19 cellular contexts compared by ENCODE assay signal in genomic region chr11:38990139-38990538, GRCh38.
"Had no signal": no experiment of that assay in that cellular context is flagged by ENCODE, and none has a peak within 500 bp of the region (broad histone marks: within the 10 kb centered on the region; RNA-seq: fewer than 3 reads in every experiment).

No MANE protein-coding gene starts in this region.

- H3K4me3 ChIP-seq: esophagus muscularis mucosa, gastroesophageal sphincter, left ventricle myocardium inferior, lung, smooth muscle cell had no signal

- DNase-seq: effector memory CD4-positive, alpha-beta T cell; glutamatergic neuron; islet precursor cell; left ventricle myocardium inferior; mesendoderm; naive thymus-derived CD4-positive, alpha-beta T cell; nephron progenitor cell; right cardiac atrium; stimulated activated CD4-positive, alpha-beta T cell treated with anti-CD3 and anti-CD28 coated beads, Interleukin-2, amount 100 ng/mL, for 48 hours; stimulated activated naive CD4-positive, alpha-beta T cell treated with Interleukin-2 at 50 U/mL for 16 hours had no signal

- H3K4me3 Mint-ChIP-seq: naive thymus-derived CD4-positive, alpha-beta T cell; nephron progenitor cell; type B pancreatic cell had no signal

- H3K27me3 ChIP-seq: esophagus muscularis mucosa, gastroesophageal sphincter had no signal

- H3K4me1 ChIP-seq: esophagus muscularis mucosa, gastroesophageal sphincter, left ventricle myocardium inferior, parathyroid adenoma had no signal

- H3K4me1 Mint-ChIP-seq: naive thymus-derived CD4-positive, alpha-beta T cell; nephron progenitor cell had no signal

- FAIRE-seq: endometrium, urothelium cell line had no signal

- H3K36me3 ChIP-seq: esophagus muscularis mucosa, gastroesophageal sphincter, left ventricle myocardium inferior had no signal

- H3K27ac ChIP-seq: epithelial cell of prostate, esophagus muscularis mucosa, gastroesophageal sphincter, left ventricle myocardium inferior, parathyroid adenoma had no signal

- H3K9me3 ChIP-seq: esophagus muscularis mucosa had no signal

- H3K36me3 Mint-ChIP-seq: naive thymus-derived CD4-positive, alpha-beta T cell; type B pancreatic cell had no signal

- ATAC-seq: gastroesophageal sphincter; naive thymus-derived CD4-positive, alpha-beta T cell; right cardiac atrium had no signal

- H3K27me3 Mint-ChIP-seq: naive thymus-derived CD4-positive, alpha-beta T cell; type B pancreatic cell had no signal

- H3K27ac Mint-ChIP-seq: naive thymus-derived CD4-positive, alpha-beta T cell; nephron progenitor cell; type B pancreatic cell had no signal

- H3K9me3 Mint-ChIP-seq: nephron progenitor cell had no signal
